ENCODE assay signal across 24 cellular contexts in the genomic region with DNA sequence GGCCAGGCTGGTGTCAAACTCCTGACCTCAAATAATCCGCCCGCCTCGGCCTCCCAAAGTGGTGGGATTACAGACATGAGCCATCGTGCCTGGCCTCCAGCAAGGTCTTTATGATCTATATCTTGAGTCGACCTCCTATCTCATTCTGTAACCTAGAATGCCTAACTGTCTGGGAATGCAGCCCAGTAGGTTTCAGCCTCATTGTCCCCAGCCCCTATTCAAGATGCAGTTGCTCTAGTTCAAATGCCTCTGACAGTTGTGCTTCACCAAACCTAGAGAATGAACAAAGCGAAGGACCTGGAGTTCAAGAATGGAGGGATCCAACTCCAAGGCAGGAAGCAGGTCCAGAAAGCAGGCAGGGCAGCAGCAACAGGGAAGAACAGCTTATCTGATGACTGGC.
"Had no signal": no experiment of that assay in that cellular context is flagged by ENCODE, and none has a peak within 500 bp of the region (broad histone marks: within the 10 kb centered on the region; RNA-seq: fewer than 3 reads in every experiment).

No MANE protein-coding gene starts in this region.

- H3K27ac Mint-ChIP-seq: activated CD4-positive, alpha-beta memory T cell treated with anti-CD3 and anti-CD28 coated beads for 36 hours; activated naive CD4-positive, alpha-beta T cell treated with anti-CD3 and anti-CD28 coated beads, Interleukin-2, amount 50 U/mL, for 24 hours; activated T-cell treated with anti-CD3 and anti-CD28 coated beads, Interleukin-2, amount 50 U/mL, for 72 hours; immature natural killer cell; stimulated activated memory B cell treated with anti-CD40 and anti-IgM and Interleukin-4, amounts not matched to agents 10 μg/mL and 1 μg/mL and 100 μg/mL, for 72 hours; type B pancreatic cell had no signal

- H3K36me3 ChIP-seq: breast epithelium had no signal

- H3K9me3 ChIP-seq: breast epithelium, left ventricle myocardium inferior, SJCRH30, testis had no signal

- H3K36me3 Mint-ChIP-seq: activated CD4-positive, alpha-beta memory T cell treated with anti-CD3 and anti-CD28 coated beads for 36 hours; activated naive CD4-positive, alpha-beta T cell treated with anti-CD3 and anti-CD28 coated beads, Interleukin-2, amount 50 U/mL, for 24 hours; stimulated activated memory B cell treated with anti-CD40 and anti-IgM and Interleukin-4, amounts not matched to agents 10 μg/mL and 1 μg/mL and 100 μg/mL, for 72 hours had no signal

- H3K27ac ChIP-seq: breast epithelium, hepatocyte, left ventricle myocardium inferior, SJCRH30, testis had no signal

- H3K27me3 ChIP-seq: breast epithelium, hepatocyte, SJCRH30, testis had no signal

- H3K4me3 ChIP-seq: breast epithelium, hepatocyte, left ventricle myocardium inferior, SJCRH30, testis had no signal

- H3K9me3 Mint-ChIP-seq: activated CD4-positive, alpha-beta memory T cell treated with anti-CD3 and anti-CD28 coated beads for 36 hours; activated naive CD4-positive, alpha-beta T cell treated with anti-CD3 and anti-CD28 coated beads, Interleukin-2, amount 50 U/mL, for 24 hours; activated T-cell treated with anti-CD3 and anti-CD28 coated beads, Interleukin-2, amount 50 U/mL, for 72 hours; immature natural killer cell; nephron; stimulated activated memory B cell treated with anti-CD40 and anti-IgM and Interleukin-4, amounts not matched to agents 10 μg/mL and 1 μg/mL and 100 μg/mL, for 72 hours; type B pancreatic cell had no signal

- H3K4me2 ChIP-seq: hepatocyte had no signal

- H3K4me1 ChIP-seq: breast epithelium had no signal

- H3K27me3 Mint-ChIP-seq: activated CD4-positive, alpha-beta memory T cell treated with anti-CD3 and anti-CD28 coated beads for 36 hours; activated naive CD4-positive, alpha-beta T cell treated with anti-CD3 and anti-CD28 coated beads, Interleukin-2, amount 50 U/mL, for 24 hours; stimulated activated memory B cell treated with anti-CD40 and anti-IgM and Interleukin-4, amounts not matched to agents 10 μg/mL and 1 μg/mL and 100 μg/mL, for 72 hours; type B pancreatic cell had no signal

- H3K4me1 Mint-ChIP-seq: nephron had no signal

- H3K4me3 Mint-ChIP-seq: activated CD4-positive, alpha-beta memory T cell treated with anti-CD3 and anti-CD28 coated beads for 36 hours; activated naive CD4-positive, alpha-beta T cell treated with anti-CD3 and anti-CD28 coated beads, Interleukin-2, amount 50 U/mL, for 24 hours; activated T-cell treated with anti-CD3 and anti-CD28 coated beads, Interleukin-2, amount 50 U/mL, for 72 hours; immature natural killer cell; nephron; stimulated activated memory B cell treated with anti-CD40 and anti-IgM and Interleukin-4, amounts not matched to agents 10 μg/mL and 1 μg/mL and 100 μg/mL, for 72 hours; type B pancreatic cell had no signal

- ATAC-seq: activated T-cell treated with anti-CD3 and anti-CD28 coated beads, Interleukin-2, amount 50 U/mL, for 72 hours; sciatic nerve; stimulated activated memory B cell treated with anti-CD40 and anti-IgM and Interleukin-4, amounts not matched to agents 10 μg/mL and 1 μg/mL and 100 μg/mL, for 72 hours had no signal

- DNase-seq: activated CD4-positive, alpha-beta memory T cell treated with anti-CD3 and anti-CD28 coated beads for 36 hours; activated CD4-positive, alpha-beta T cell treated with anti-CD3 and anti-CD28 coated beads for 4 hours; activated CD4-positive, CD25-positive, alpha-beta regulatory T cell; activated effector memory CD4-positive, alpha-beta T cell treated with anti-CD3 and anti-CD28 coated beads, Interleukin-2, amount 50 U/mL, for 16 hours; activated T-cell treated with anti-CD3 and anti-CD28 coated beads, Interleukin-2, amount 50 U/mL, for 72 hours; cerebellar nuclear complex; cortex of kidney; glutamatergic neuron; immature natural killer cell; left ventricle myocardium inferior; nucleus accumbens; posterior cingulate gyrus; SJCRH30; small intestine; stimulated activated CD4-positive, alpha-beta T cell treated with anti-CD3 and anti-CD28 coated beads, Interleukin-15, amount 100 ng/mL, for 24 hours; T1000; testis had no signal

- H2AFZ ChIP-seq: hepatocyte had no signal

- H3K79me2 ChIP-seq: hepatocyte had no signal
